In genomic region chr16:70706948-70707465, GRCh38 we compare ENCODE assay signal across 9 cellular contexts.
A peak's percentile ranks its signal among the peaks of the same experiment; 100 is the strongest.
DNase-seq lines count a peak whose midpoint lies in the region; ATAC-seq and FAIRE-seq lines count a peak whose summit lies in the region.
"Had no signal": no experiment of that assay in that cellular context is flagged by ENCODE, and none has a peak within 500 bp of the region (broad histone marks: within the 10 kb centered on the region; RNA-seq: fewer than 3 reads in every experiment).

No MANE protein-coding gene starts in this region.

- H3K27me3 Mint-ChIP-seq in central memory CD8-positive, alpha-beta T cell = no peaks in the 10 kb centered on the region
- H3K27me3 Mint-ChIP-seq: activated CD4-positive, alpha-beta T cell treated with anti-CD3 and anti-CD28 coated beads for 36 hours had no signal

- DNase-seq in DMS 273 (lab: John Stamatoyannopoulos, UW; ENCODE audit: unreplicated experiment) (peak; percentile 40), DMS 273 treated with DMSO at 0.1 percent for 48 hours (lab: John Stamatoyannopoulos, UW) (no peak), left kidney (ENCODE audit: low read depth, low spot score) (peak; percentile 86), urothelium cell line (ENCODE audit: low spot score) (peak; percentile 57), DMS79 (lab: John Stamatoyannopoulos, UW) (no peak)
- DNase-seq in central memory CD8-positive, alpha-beta T cell (ENCODE audit: low spot score in 2 of 2) = no peak
- DNase-seq: activated CD4-positive, alpha-beta T cell treated with anti-CD3 and anti-CD28 coated beads for 36 hours had no signal

- peaks cover 2% of the 10 kb centered on the region for H3K4me1 Mint-ChIP-seq in central memory CD8-positive, alpha-beta T cell
- H3K4me1 Mint-ChIP-seq: activated CD4-positive, alpha-beta T cell treated with anti-CD3 and anti-CD28 coated beads for 36 hours had no signal

- H3K27ac Mint-ChIP-seq in central memory CD8-positive, alpha-beta T cell (ENCODE audit: low read depth) = peak overlapping the region; percentile 63
- H3K27ac Mint-ChIP-seq: activated CD4-positive, alpha-beta T cell treated with anti-CD3 and anti-CD28 coated beads for 36 hours had no signal

- no peak for ATAC-seq in central memory CD8-positive, alpha-beta T cell (replicated peaks; ENCODE audit: extremely low read depth, poor library complexity, severe bottlenecking)
- no peak for ATAC-seq in HG02973 (IDR thresholded peaks at IDR 0.05; ENCODE audit: unreplicated experiment)
- ATAC-seq in HG02571 (IDR thresholded peaks at IDR 0.05; ENCODE audit: unreplicated experiment) = no peak
- ATAC-seq: activated CD4-positive, alpha-beta T cell treated with anti-CD3 and anti-CD28 coated beads for 36 hours had no signal

- H3K9me3 Mint-ChIP-seq in central memory CD8-positive, alpha-beta T cell = no peaks in the 10 kb centered on the region

- H3K36me3 Mint-ChIP-seq in central memory CD8-positive, alpha-beta T cell (ENCODE audit: insufficient read depth) = peaks cover 2% of the 10 kb centered on the region

- peak; percentile 27 for FAIRE-seq in urothelium cell line (lab: Jason Lieb, UNC)

- no peak overlapping the region for H3K4me3 Mint-ChIP-seq in central memory CD8-positive, alpha-beta T cell
- H3K4me3 Mint-ChIP-seq: activated CD4-positive, alpha-beta T cell treated with anti-CD3 and anti-CD28 coated beads for 36 hours had no signal

Comparison
In these comparisons a context has a peak if more than half of its experiments do, and no peak if none do; other contexts are left out.
1. DNase-seq: peak in DMS 273 (single experiment), left kidney (single experiment) and urothelium cell line (single experiment); none in DMS 273 treated with DMSO at 0.1 percent for 48 hours (single experiment), central memory CD8-positive, alpha-beta T cell (0 of 2) and DMS79 (single experiment).